Comparison of ENCODE assay signal across 7 cellular contexts in the genomic region with DNA sequence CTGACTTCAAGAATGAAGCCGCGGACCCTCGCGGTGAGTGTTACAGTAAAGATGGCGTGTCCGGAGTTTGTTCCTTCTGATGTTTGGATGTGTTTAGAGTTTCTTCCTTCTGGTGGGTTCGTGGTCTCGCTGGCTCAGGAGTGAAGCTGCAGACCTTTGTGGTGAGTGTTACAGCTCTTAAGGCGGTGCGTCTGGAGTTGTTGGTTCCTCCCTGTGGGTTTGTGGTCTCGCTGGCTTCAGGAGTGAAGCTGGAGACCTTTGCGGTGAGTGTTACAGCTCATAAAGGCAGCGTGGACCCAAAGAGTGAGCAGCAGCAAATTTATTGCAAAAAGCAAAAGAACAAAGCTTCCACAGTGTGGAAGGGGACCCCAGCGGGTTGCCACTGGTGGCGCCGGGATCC.
DNase-seq lines count a peak whose midpoint lies in the region; ATAC-seq and TF ChIP-seq lines count a peak whose summit lies in the region.
"Not testable (repeated sequence)": the region's sequence is repeated elsewhere in the genome, so short reads cannot be mapped to it uniquely, and the experiment has no call there.

No MANE protein-coding gene starts in this region.

- POLR2A ChIA-PET in activated CD4-positive, alpha-beta memory T cell treated with anti-CD3 and anti-CD28 coated beads for 36 hours (lab: Charles Lee); activated naive CD8-positive, alpha-beta T cell treated with anti-CD3 and anti-CD28 coated beads, Interleukin-2, amount 10 ng/mL, durations not matched to agents 7 days and 5 days (lab: Charles Lee): not testable (repeated sequence)

- H3K9ac ChIP-seq in DND-41 (ENCODE audit: low read depth, low read length) = not testable (repeated sequence)

- H4K20me1 ChIP-seq in DND-41 (ENCODE audit: insufficient read depth, low read length) = not testable (repeated sequence)

- H3K79me2 ChIP-seq in DND-41 (ENCODE audit: insufficient read depth, low read length) = not testable (repeated sequence)

- not testable (repeated sequence) for H3K36me3 Mint-ChIP-seq in T-helper 1 cell treated with Interleukin-12 subunit alpha and Interleukin-12 subunit beta and Interleukin-4 antibody, amounts not matched to agents 30 μg/mL and 1 μg/mL, for 36 hours (ENCODE audit: low read depth); activated CD4-positive, alpha-beta memory T cell treated with anti-CD3 and anti-CD28 coated beads for 36 hours; activated T-helper 1 cell treated with anti-CD3 and anti-CD28 coated beads, Interleukin-12 subunit alpha, Interleukin-12 subunit beta, Interleukin-2, Interleukin-4 antibody, amounts not matched to agents 30 ng/mL and 10 ng/mL and 1 ng/mL, durations not matched to agents 14 hours and 24 hours and 36 hours (ENCODE audit: low read depth); activated naive CD8-positive, alpha-beta T cell treated with anti-CD3 and anti-CD28 coated beads, Interleukin-2, amount 10 ng/mL, durations not matched to agents 7 days and 5 days; natural killer cell; stimulated activated naive CD8-positive, alpha-beta T cell treated with anti-CD3 and anti-CD28 coated beads, Interleukin-15, Interleukin-2, amounts not matched to agents 100 ng/mL and 50 ng/mL, for 24 hours (ENCODE audit: low read depth)

- H3K36me3 ChIP-seq in DND-41 (ENCODE audit: insufficient read depth, low read length) = not testable (repeated sequence)

- H2AFZ ChIP-seq in DND-41 (ENCODE audit: low read depth, low read length) = not testable (repeated sequence)

- not testable (repeated sequence) for H3K4me1 ChIP-seq in DND-41 (ENCODE audit: insufficient read depth, low read length)

- H3K4me2 ChIP-seq in DND-41 (ENCODE audit: insufficient read depth, low read length) = not testable (repeated sequence)

- H3K27ac ChIP-seq in DND-41 (ENCODE audit: low read length) = not testable (repeated sequence)

- H3K4me3 ChIP-seq in DND-41 (ENCODE audit: low read depth in 1 of 2, low read length in 2 of 2) = not testable (repeated sequence)

- CTCF ChIA-PET in activated CD4-positive, alpha-beta memory T cell treated with anti-CD3 and anti-CD28 coated beads for 36 hours (lab: Charles Lee) = not testable (repeated sequence)

- intact Hi-C loops in activated CD4-positive, alpha-beta memory T cell treated with anti-CD3 and anti-CD28 coated beads for 36 hours (cut with micrococcal nuclease) = loop anchor here (10.0 kb wide), 2 partner anchors 89 to 419 kb away; no protein-coding TSS in a partner anchor
- intact Hi-C loops in activated T-helper 1 cell treated with anti-CD3 and anti-CD28 coated beads, Interleukin-12 subunit alpha, Interleukin-12 subunit beta, Interleukin-2, Interleukin-4 antibody, amounts not matched to agents 30 ng/mL and 10 ng/mL and 1 ng/mL, durations not matched to agents 14 hours and 24 hours and 36 hours (cut with micrococcal nuclease); natural killer cell (cut with micrococcal nuclease): not testable (repeated sequence)

- ATAC-seq in DND-41 (ENCODE audit: insufficient read depth, low read depth); activated naive CD8-positive, alpha-beta T cell treated with anti-CD3 and anti-CD28 coated beads, Interleukin-2, amount 10 ng/mL, durations not matched to agents 7 days and 5 days (ENCODE audit: low read depth); natural killer cell: not testable (repeated sequence)

- not testable (repeated sequence) for H3K9me3 ChIP-seq in DND-41 (ENCODE audit: insufficient read depth, low read length, severe bottlenecking)

- H3K9me3 Mint-ChIP-seq in T-helper 1 cell treated with Interleukin-12 subunit alpha and Interleukin-12 subunit beta and Interleukin-4 antibody, amounts not matched to agents 30 μg/mL and 1 μg/mL, for 36 hours; activated CD4-positive, alpha-beta memory T cell treated with anti-CD3 and anti-CD28 coated beads for 36 hours; activated T-helper 1 cell treated with anti-CD3 and anti-CD28 coated beads, Interleukin-12 subunit alpha, Interleukin-12 subunit beta, Interleukin-2, Interleukin-4 antibody, amounts not matched to agents 30 ng/mL and 10 ng/mL and 1 ng/mL, durations not matched to agents 14 hours and 24 hours and 36 hours; activated naive CD8-positive, alpha-beta T cell treated with anti-CD3 and anti-CD28 coated beads, Interleukin-2, amount 10 ng/mL, durations not matched to agents 7 days and 5 days; natural killer cell; stimulated activated naive CD8-positive, alpha-beta T cell treated with anti-CD3 and anti-CD28 coated beads, Interleukin-15, Interleukin-2, amounts not matched to agents 100 ng/mL and 50 ng/mL, for 24 hours: not testable (repeated sequence)

- H3K27me3 Mint-ChIP-seq in T-helper 1 cell treated with Interleukin-12 subunit alpha and Interleukin-12 subunit beta and Interleukin-4 antibody, amounts not matched to agents 30 μg/mL and 1 μg/mL, for 36 hours (ENCODE audit: low read depth); activated T-helper 1 cell treated with anti-CD3 and anti-CD28 coated beads, Interleukin-12 subunit alpha, Interleukin-12 subunit beta, Interleukin-2, Interleukin-4 antibody, amounts not matched to agents 30 ng/mL and 10 ng/mL and 1 ng/mL, durations not matched to agents 14 hours and 24 hours and 36 hours (ENCODE audit: insufficient read depth); activated naive CD8-positive, alpha-beta T cell treated with anti-CD3 and anti-CD28 coated beads, Interleukin-2, amount 10 ng/mL, durations not matched to agents 7 days and 5 days; stimulated activated naive CD8-positive, alpha-beta T cell treated with anti-CD3 and anti-CD28 coated beads, Interleukin-15, Interleukin-2, amounts not matched to agents 100 ng/mL and 50 ng/mL, for 24 hours: not testable (repeated sequence)
- H3K27me3 Mint-ChIP-seq in activated CD4-positive, alpha-beta memory T cell treated with anti-CD3 and anti-CD28 coated beads for 36 hours = peaks cover 14% of the 10 kb centered on the region
- H3K27me3 Mint-ChIP-seq in natural killer cell (ENCODE audit: low read depth in 2 of 2) = peaks cover 26 to 38% of the 10 kb centered on the region in 2 donors

- peak overlapping the region; percentile 32 for H3K4me3 Mint-ChIP-seq in T-helper 1 cell treated with Interleukin-12 subunit alpha and Interleukin-12 subunit beta and Interleukin-4 antibody, amounts not matched to agents 30 μg/mL and 1 μg/mL, for 36 hours
- peak overlapping the region; percentile 14 for H3K4me3 Mint-ChIP-seq in activated CD4-positive, alpha-beta memory T cell treated with anti-CD3 and anti-CD28 coated beads for 36 hours
- peak overlapping the region; percentile 47 for H3K4me3 Mint-ChIP-seq in activated T-helper 1 cell treated with anti-CD3 and anti-CD28 coated beads, Interleukin-12 subunit alpha, Interleukin-12 subunit beta, Interleukin-2, Interleukin-4 antibody, amounts not matched to agents 30 ng/mL and 10 ng/mL and 1 ng/mL, durations not matched to agents 14 hours and 24 hours and 36 hours
- H3K4me3 Mint-ChIP-seq in activated naive CD8-positive, alpha-beta T cell treated with anti-CD3 and anti-CD28 coated beads, Interleukin-2, amount 10 ng/mL, durations not matched to agents 7 days and 5 days = peak overlapping the region; percentile 28
- H3K4me3 Mint-ChIP-seq in natural killer cell = peak overlapping the region; percentile 28
- H3K4me3 Mint-ChIP-seq in stimulated activated naive CD8-positive, alpha-beta T cell treated with anti-CD3 and anti-CD28 coated beads, Interleukin-15, Interleukin-2, amounts not matched to agents 100 ng/mL and 50 ng/mL, for 24 hours = peak overlapping the region; percentile 67

- H3K27me3 ChIP-seq in DND-41 (ENCODE audit: insufficient read depth, low read length, poor library complexity) = not testable (repeated sequence)

- DNase-seq in DND-41 = peak; percentile 54
- peak; percentile 21 for DNase-seq in activated CD4-positive, alpha-beta memory T cell treated with anti-CD3 and anti-CD28 coated beads for 36 hours
- DNase-seq in activated T-helper 1 cell treated with anti-CD3 and anti-CD28 coated beads, Interleukin-12 subunit alpha, Interleukin-12 subunit beta, Interleukin-2, Interleukin-4 antibody, amounts not matched to agents 30 ng/mL and 10 ng/mL and 1 ng/mL, durations not matched to agents 14 hours and 24 hours and 36 hours (ENCODE audit: low spot score); activated naive CD8-positive, alpha-beta T cell treated with anti-CD3 and anti-CD28 coated beads, Interleukin-2, amount 10 ng/mL, durations not matched to agents 7 days and 5 days; natural killer cell: not testable (repeated sequence)

- TF ChIP-seq CTCF in DND-41 (IDR thresholded peaks at IDR 0.05; ENCODE audit: borderline replicate concordance, extremely low read depth, low read length, poor library complexity, severe bottlenecking); natural killer cell (IDR thresholded peaks at IDR 0.05): not testable (repeated sequence)

- H3K4me1 Mint-ChIP-seq in T-helper 1 cell treated with Interleukin-12 subunit alpha and Interleukin-12 subunit beta and Interleukin-4 antibody, amounts not matched to agents 30 μg/mL and 1 μg/mL, for 36 hours (ENCODE audit: low read depth) = peaks cover 11% of the 10 kb centered on the region
- H3K4me1 Mint-ChIP-seq in activated CD4-positive, alpha-beta memory T cell treated with anti-CD3 and anti-CD28 coated beads for 36 hours (ENCODE audit: low read depth) = peaks cover 25% of the 10 kb centered on the region
- H3K4me1 Mint-ChIP-seq in activated T-helper 1 cell treated with anti-CD3 and anti-CD28 coated beads, Interleukin-12 subunit alpha, Interleukin-12 subunit beta, Interleukin-2, Interleukin-4 antibody, amounts not matched to agents 30 ng/mL and 10 ng/mL and 1 ng/mL, durations not matched to agents 14 hours and 24 hours and 36 hours (ENCODE audit: low read depth) = peaks cover 31% of the 10 kb centered on the region
- not testable (repeated sequence) for H3K4me1 Mint-ChIP-seq in activated naive CD8-positive, alpha-beta T cell treated with anti-CD3 and anti-CD28 coated beads, Interleukin-2, amount 10 ng/mL, durations not matched to agents 7 days and 5 days; natural killer cell
- peaks cover 38% of the 10 kb centered on the region for H3K4me1 Mint-ChIP-seq in stimulated activated naive CD8-positive, alpha-beta T cell treated with anti-CD3 and anti-CD28 coated beads, Interleukin-15, Interleukin-2, amounts not matched to agents 100 ng/mL and 50 ng/mL, for 24 hours (ENCODE audit: low read depth)

- H3K27ac Mint-ChIP-seq in T-helper 1 cell treated with Interleukin-12 subunit alpha and Interleukin-12 subunit beta and Interleukin-4 antibody, amounts not matched to agents 30 μg/mL and 1 μg/mL, for 36 hours; activated CD4-positive, alpha-beta memory T cell treated with anti-CD3 and anti-CD28 coated beads for 36 hours; activated T-helper 1 cell treated with anti-CD3 and anti-CD28 coated beads, Interleukin-12 subunit alpha, Interleukin-12 subunit beta, Interleukin-2, Interleukin-4 antibody, amounts not matched to agents 30 ng/mL and 10 ng/mL and 1 ng/mL, durations not matched to agents 14 hours and 24 hours and 36 hours; activated naive CD8-positive, alpha-beta T cell treated with anti-CD3 and anti-CD28 coated beads, Interleukin-2, amount 10 ng/mL, durations not matched to agents 7 days and 5 days; natural killer cell: not testable (repeated sequence)
- H3K27ac Mint-ChIP-seq in stimulated activated naive CD8-positive, alpha-beta T cell treated with anti-CD3 and anti-CD28 coated beads, Interleukin-15, Interleukin-2, amounts not matched to agents 100 ng/mL and 50 ng/mL, for 24 hours = peak overlapping the region; percentile 83

Comparison
In these comparisons a context has a peak if more than half of its experiments do, and no peak if none do; other contexts are left out.
1. H3K4me3 Mint-ChIP-seq: peak in every context shown above with its lines; median percentile 67 in stimulated activated naive CD8-positive, alpha-beta T cell treated with anti-CD3 and anti-CD28 coated beads, Interleukin-15, Interleukin-2, amounts not matched to agents 100 ng/mL and 50 ng/mL, for 24 hours; 47 in activated T-helper 1 cell treated with anti-CD3 and anti-CD28 coated beads, Interleukin-12 subunit alpha, Interleukin-12 subunit beta, Interleukin-2, Interleukin-4 antibody, amounts not matched to agents 30 ng/mL and 10 ng/mL and 1 ng/mL, durations not matched to agents 14 hours and 24 hours and 36 hours; 32 in T-helper 1 cell treated with Interleukin-12 subunit alpha and Interleukin-12 subunit beta and Interleukin-4 antibody, amounts not matched to agents 30 μg/mL and 1 μg/mL, for 36 hours; 28 in activated naive CD8-positive, alpha-beta T cell treated with anti-CD3 and anti-CD28 coated beads, Interleukin-2, amount 10 ng/mL, durations not matched to agents 7 days and 5 days; 28 in natural killer cell; 14 in activated CD4-positive, alpha-beta memory T cell treated with anti-CD3 and anti-CD28 coated beads for 36 hours.